Comparison of ENCODE assay signal across 35 cellular contexts in genomic region chr2:48085888-48086287, GRCh38.
"Had no signal": no experiment of that assay in that cellular context is flagged by ENCODE, and none has a peak within 500 bp of the region (broad histone marks: within the 10 kb centered on the region; RNA-seq: fewer than 3 reads in every experiment).

No MANE protein-coding gene starts in this region.

- H3K27me3 ChIP-seq: MG63 had no signal

- H3K36me3 ChIP-seq: MG63 had no signal

- DNase-seq: Karpas-422, Kasumi-1, MG63, MM.1S, MV-4-11, NCI-H1048, NCI-H1092, NCI-H1092 treated with DMSO at 0.1 percent for 48 hours, NCI-H1105, NCI-H1105 treated with DMSO at 0.1 percent for 48 hours, NCI-H1417, NCI-H1417 treated with DMSO at 0.1 percent for 48 hours, NCI-H1436, NCI-H1436 treated with DMSO at 0.1 percent for 48 hours, NCI-H146, NCI-H1694, NCI-H1694 treated with DMSO at 0.1 percent for 48 hours, NCI-H187, NCI-H187 treated with DMSO at 0.1 percent for 48 hours, NCI-H1930, NCI-H2029, NCI-H2029 treated with DMSO at 0.1 percent for 48 hours, NCI-H2081, NCI-H2081 treated with DMSO at 0.1 percent for 48 hours, NCI-H2107, NCI-H2171, NCI-H2171 treated with DMSO at 0.1 percent for 48 hours, NCI-H2227 treated with DMSO at 0.1 percent for 48 hours, NCI-H226, NCI-H345, NCI-H446, NCI-H446 treated with DMSO at 0.1 percent for 48 hours, NCI-H510A, NCI-H510A treated with DMSO at 0.1 percent for 48 hours, NCI-H524 had no signal

- H3K9me3 ChIP-seq: MG63 had no signal

- H3K4me3 ChIP-seq: MG63 had no signal
